ENCODE assay signal across 17 cellular contexts in the genomic region with DNA sequence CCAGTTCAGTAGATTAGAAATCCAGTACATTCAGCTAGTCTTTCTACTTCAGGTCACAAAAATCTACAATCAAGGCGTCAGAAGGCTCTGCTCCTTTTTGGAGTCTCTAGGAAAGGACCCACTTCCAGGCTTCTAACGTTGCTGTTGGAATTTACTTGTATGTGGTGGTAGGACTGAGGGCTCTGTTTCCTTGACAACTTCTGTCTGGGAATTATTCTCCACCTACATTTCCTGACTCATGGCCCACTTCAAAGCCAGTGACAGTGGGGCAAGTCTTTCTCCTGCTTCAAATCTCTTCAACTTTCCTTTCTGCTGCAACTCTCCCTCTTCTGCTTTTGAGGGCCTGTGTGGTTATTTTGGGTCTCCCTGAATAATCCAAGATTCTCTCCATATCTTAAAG. TPM values are rescaled to one million over a fixed set of nuclear protein-coding genes. Genes with fewer than 3 reads are reported as not detected.
DNase-seq lines count a peak whose midpoint lies in the region; ATAC-seq and TF ChIP-seq lines count a peak whose summit lies in the region.
"Had no signal": no experiment of that assay in that cellular context is flagged by ENCODE, and none has a peak within 500 bp of the region (broad histone marks: within the 10 kb centered on the region; RNA-seq: fewer than 3 reads in every experiment).

No MANE protein-coding gene starts in this region.

- TF ChIP-seq CTCF in smooth muscle cell (IDR thresholded peaks at IDR 0.05; ENCODE audit: borderline replicate concordance, insufficient read depth, poor library complexity, severe bottlenecking) = no peak
- TF ChIP-seq CTCF in natural killer cell (IDR thresholded peaks at IDR 0.05) = no peak

- H3K27ac Mint-ChIP-seq in T-helper 17 cell (no peak overlapping the region), natural killer cell (no peak overlapping the region)
- H3K27ac Mint-ChIP-seq: CD4-positive, alpha-beta T cell had no signal

- WGBS in mesodermal cell (ENCODE audit: insufficient coverage in 2 of 2), 2 experiments = 100% methylated on average over 1 of the region's 2 CpGs; no CpG with 5 or more reads in 1 of the 2 experiments
- WGBS in smooth muscle cell (ENCODE audit: low lambda C conversion rate) = 25% methylated on average over 2 of the region's 2 CpGs

- H3K36me3 Mint-ChIP-seq in T-helper 17 cell (ENCODE audit: low read depth) (peaks cover 2% of the 10 kb centered on the region), natural killer cell (no peaks in the 10 kb centered on the region)

- no peaks in the 10 kb centered on the region for H3F3A ChIP-seq in smooth muscle cell (ENCODE audit: low read depth)

- no peaks in the 10 kb centered on the region for H3K27me3 ChIP-seq in smooth muscle cell (ENCODE audit: low read depth)

- no peak overlapping the region for H2AFZ ChIP-seq in smooth muscle cell (ENCODE audit: low read depth)

- ATAC-seq in T-helper 17 cell = no peak
- ATAC-seq in natural killer cell = no peak
- ATAC-seq in GM21528 (IDR thresholded peaks at IDR 0.05; ENCODE audit: low FRiP score, unreplicated experiment) = no peak

- peaks cover 10% of the 10 kb centered on the region for H3K27me3 Mint-ChIP-seq in T-helper 17 cell
- H3K27me3 Mint-ChIP-seq in natural killer cell (ENCODE audit: low read depth in 2 of 2) = peaks cover 0 to 4% of the 10 kb centered on the region in 2 donors
- H3K27me3 Mint-ChIP-seq: CD4-positive, alpha-beta T cell had no signal

- DNase-seq in DMS53 (lab: John Stamatoyannopoulos, UW) = peak; percentile 15
- DNase-seq in DMS53 treated with DMSO at 0.1 percent for 48 hours (lab: John Stamatoyannopoulos, UW; ENCODE audit: unreplicated experiment) = no peak
- peak; percentile 73 for DNase-seq in astrocyte of the hippocampus (ENCODE audit: low read depth, low spot score)
- no peak for DNase-seq in smooth muscle cell (lab: John Stamatoyannopoulos, UW; ENCODE audit: unreplicated experiment)
- DNase-seq in T-helper 17 cell = no peak
- DNase-seq in natural killer cell = no peak
- DNase-seq: CD4-positive, alpha-beta T cell; DMS79; H9; NCI-H1105; NCI-H2081 treated with DMSO at 0.1 percent for 48 hours; NCI-H748 treated with DMSO at 0.1 percent for 48 hours; NK-92 treated with Interleukin-12 subunit alpha and Interleukin-12 subunit beta, amount 100 ng/mL, for 24 hours; Right ventricle myocardium superior had no signal

- H3K4me3 Mint-ChIP-seq in T-helper 17 cell (no peak overlapping the region), natural killer cell (no peak overlapping the region)
- H3K4me3 Mint-ChIP-seq: H9 had no signal

- H3K4me1 ChIP-seq in mesodermal cell (ENCODE audit: control insufficient read depth, insufficient read depth, low read length, poor library complexity, severe bottlenecking) = no peaks in the 10 kb centered on the region
- no peaks in the 10 kb centered on the region for H3K4me1 ChIP-seq in smooth muscle cell (ENCODE audit: low read depth)

- H3K9me3 ChIP-seq in mesodermal cell (ENCODE audit: control insufficient read depth, low read length) (no peaks in the 10 kb centered on the region), smooth muscle cell (replicated peaks; ENCODE audit: low read depth) (no peaks in the 10 kb centered on the region), T-helper 17 cell (ENCODE audit: control insufficient read depth, low read length, poor library complexity, severe bottlenecking) (no peaks in the 10 kb centered on the region)

- peaks cover 19% of the 10 kb centered on the region for H3K4me1 Mint-ChIP-seq in T-helper 17 cell
- peaks cover 22 to 31% of the 10 kb centered on the region in 2 donors for H3K4me1 Mint-ChIP-seq in natural killer cell

- H3K4me3 ChIP-seq in mesodermal cell (ENCODE audit: extremely low read depth, insufficient read depth, low read length, poor library complexity, severe bottlenecking) (no peak overlapping the region), smooth muscle cell (no peak overlapping the region)

- intact Hi-C loops in natural killer cell (cut with micrococcal nuclease) = no loop called here

- peak overlapping the region; percentile 63 for H3K9ac ChIP-seq in smooth muscle cell (ENCODE audit: low read depth)

- peak overlapping the region; percentile 69 for H3K4me2 ChIP-seq in smooth muscle cell

- H3K27ac ChIP-seq in mesodermal cell (ENCODE audit: low read depth, low read length, severe bottlenecking) (peak overlapping the region; percentile 41), smooth muscle cell (ENCODE audit: low read depth) (peak overlapping the region; percentile 93)
- H3K27ac ChIP-seq: 22Rv1 had no signal

- H3K79me2 ChIP-seq in smooth muscle cell (ENCODE audit: low read depth) = no peaks in the 10 kb centered on the region

- no peaks in the 10 kb centered on the region for H4K20me1 ChIP-seq in smooth muscle cell (ENCODE audit: low read depth)

- H3K36me3 ChIP-seq in mesodermal cell (ENCODE audit: control insufficient read depth, insufficient read depth, low read length) = no peaks in the 10 kb centered on the region
- no peaks in the 10 kb centered on the region for H3K36me3 ChIP-seq in smooth muscle cell (ENCODE audit: low read depth)

- H3K9me3 Mint-ChIP-seq in natural killer cell = no peaks in the 10 kb centered on the region
- H3K9me3 Mint-ChIP-seq: CD4-positive, alpha-beta T cell had no signal

RNA-seq across cellular contexts. Expression of a gene that starts 10.4 kb away (rescaled TPM):
- polyA plus RNA-seq in mesodermal cell (2013, experiment 1 of 2) = 41.1 TPM
- 43.8 TPM for polyA plus RNA-seq in mesodermal cell (2013, experiment 2 of 2)
- total RNA-seq in smooth muscle cell (55.5 and 71.2 TPM in 2 replicates), T-helper 17 cell (10 to 100 TPM; 38.4 to 49.5 TPM), natural killer cell (10 to 100 TPM; 60.2 to 63.9 (median 62.0) TPM)
- polyA plus RNA-seq in smooth muscle cell = 23.0 and 25.2 TPM in 2 replicates

Comparison
In these comparisons a context has a peak if more than half of its experiments do, and no peak if none do; other contexts are left out.
1. DNase-seq: peak in DMS53 (single experiment) and astrocyte of the hippocampus (single experiment); none in DMS53 treated with DMSO at 0.1 percent for 48 hours (single experiment), smooth muscle cell (single experiment), T-helper 17 cell (0 of 3) and natural killer cell (single experiment).